In the genomic region with DNA sequence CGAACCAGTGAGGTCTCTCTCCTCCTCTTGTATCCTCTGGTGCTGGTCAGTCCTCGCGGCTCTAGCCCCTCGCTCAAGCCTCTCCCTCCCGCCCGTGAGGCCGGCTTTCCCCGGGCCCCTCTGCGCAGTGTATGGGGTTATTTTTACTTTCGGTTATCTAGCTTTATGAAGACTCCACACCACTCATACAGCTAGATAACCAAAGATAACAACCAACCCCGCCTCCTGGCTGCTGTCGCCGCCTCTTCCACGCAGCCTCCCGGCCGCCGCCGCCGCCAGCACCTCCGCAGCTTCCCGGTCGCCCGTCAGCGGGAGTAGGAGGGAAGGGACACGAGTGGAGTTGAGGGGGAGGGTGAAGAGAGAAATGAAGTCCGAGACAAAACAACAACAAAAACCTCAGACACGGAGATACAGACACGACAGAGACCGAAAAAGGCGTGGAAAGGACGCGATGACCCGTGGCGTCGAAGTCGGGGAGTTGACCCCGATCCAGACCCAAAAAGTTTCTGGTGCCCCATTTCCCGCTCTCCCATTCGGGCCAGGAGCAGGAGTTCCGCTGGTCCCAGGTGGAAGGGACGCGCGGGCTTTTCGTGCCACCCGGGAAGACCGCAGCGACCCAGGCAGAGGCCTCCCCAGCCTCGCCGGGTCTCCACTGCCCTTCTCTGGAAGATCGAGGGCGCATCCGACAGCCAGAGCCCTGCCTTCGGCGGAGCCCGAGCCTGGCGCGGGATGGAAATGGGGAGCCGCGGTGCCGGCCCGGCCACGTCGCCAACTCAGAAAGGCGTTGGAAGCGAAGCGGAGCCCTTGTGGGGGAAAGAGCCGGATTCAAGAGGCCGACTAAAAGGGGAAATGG, we compare ENCODE assay signal across 10 cellular contexts. TPM values are rescaled to one million over a fixed set of nuclear protein-coding genes. Genes with fewer than 3 reads are reported as not detected.
DNase-seq lines count a peak whose midpoint lies in the region; ATAC-seq, FAIRE-seq and TF ChIP-seq lines count a peak whose summit lies in the region.
"Had no signal": no experiment of that assay in that cellular context is flagged by ENCODE, and none has a peak within 500 bp of the region (broad histone marks: within the 10 kb centered on the region; RNA-seq: fewer than 3 reads in every experiment).

No MANE protein-coding gene starts in this region.

- no peak overlapping the region for H3K27ac ChIP-seq in HUES64 (ENCODE audit: low read depth, low read length)
- H3K27ac ChIP-seq in HepG2 (ENCODE audit: extremely low read length, insufficient read depth, low read length), result no peak overlapping the region
- H3K27ac ChIP-seq in thoracic aorta, result peak overlapping the region in 1 of 2 donors; percentile 42
- H3K27ac ChIP-seq in foreskin keratinocyte, result no peak overlapping the region

- no peaks in the 10 kb centered on the region for H3K9me3 ChIP-seq in Caco-2
- H3K9me3 ChIP-seq in HUES64 (ENCODE audit: insufficient read depth, low read depth, low read length), result no peaks in the 10 kb centered on the region
- no peaks in the 10 kb centered on the region for H3K9me3 ChIP-seq in HepG2 (ENCODE audit: low read length)
- no peaks in the 10 kb centered on the region for H3K9me3 ChIP-seq in thoracic aorta

- no peak for TF ChIP-seq EP300 in HepG2 (IDR thresholded peaks at IDR 0.05; ENCODE audit: low read depth in 2 of 2, low read length in 2 of 2)
- no peak for TF ChIP-seq EP300 in HepG2 (CRISPR knock-in tag; IDR thresholded peaks at IDR 0.05; ENCODE audit: borderline replicate concordance)

- POLR2A ChIA-PET in Caco-2 (lab: Charles Lee) (no interaction called here), HepG2 (lab: Yijun Ruan, JAX) (interaction anchor here (1.2 kb wide), 1 partner anchor 12 kb away, joined by 3 read pairs; no protein-coding TSS in a partner anchor)

- peak overlapping the region; percentile 60 for H3K27ac Mint-ChIP-seq in Caco-2 (ENCODE audit: unreplicated experiment)
- H3K27ac Mint-ChIP-seq in activated T-helper 2 cell treated with anti-CD3 and anti-CD28 coated beads, Interferon-gamma antibody, Interleukin-2, Interleukin-4, amounts not matched to agents 10 μg/mL and 5 μg/mL and 100 μg/mL, durations not matched to agents 14 hours and 24 hours and 36 hours, result peak overlapping the region; percentile 50

- BruUV-seq in Caco-2 (replicated peaks; lab: Mats Ljungman, UMichigan) (TSS peak; percentile 35), HepG2 (replicated peaks; lab: Mats Ljungman, UMichigan) (no TSS peak)

- no peak overlapping the region for H2AFZ ChIP-seq in HepG2 (ENCODE audit: low read length)

- CTCF ChIA-PET in Caco-2 (lab: Charles Lee) (interaction anchor here (1.0 to 2.4 kb wide), 8 partner anchors 11 to 204 kb away, joined by 3 to 28 read pairs (median 4); no protein-coding TSS in a partner anchor), HepG2 (lab: Yijun Ruan, JAX; ENCODE audit: low intra/inter-chr PET ratio, low total read pairs) (interaction anchor here (0.8 kb wide), 1 partner anchor 24 kb away, joined by 3 read pairs; no protein-coding TSS in a partner anchor)

- peak in 1 of 2 experiments; percentile 39 for DNase-seq in Caco-2
- peak; percentile 56 for DNase-seq in activated T-helper 2 cell treated with anti-CD3 and anti-CD28 coated beads, Interferon-gamma antibody, Interleukin-2, Interleukin-4, amounts not matched to agents 10 μg/mL and 5 μg/mL and 100 μg/mL, durations not matched to agents 14 hours and 24 hours and 36 hours (ENCODE audit: low spot score)
- no peak for DNase-seq in HepG2 (ENCODE audit: low spot score)
- no peak for DNase-seq in thoracic aorta (ENCODE audit: low spot score)
- no peak for DNase-seq in foreskin keratinocyte
- DNase-seq in kidney tubule cell (ENCODE audit: low spot score), result no peak

- peak; percentile 22; the same call in 2 of the 3 replicates for ATAC-seq in HepG2
- no peak for ATAC-seq in thoracic aorta (ENCODE audit: insufficient number of reproducible peaks, low FRiP score, low read depth)
- ATAC-seq in GM21737 (IDR thresholded peaks at IDR 0.05; ENCODE audit: unreplicated experiment), result no peak
- ATAC-seq in foreskin keratinocyte, result no peak

- H3K36me3 ChIP-seq in Caco-2 (ENCODE audit: control insufficient read depth, insufficient read depth, low read length) (no peaks in the 10 kb centered on the region), HUES64 (ENCODE audit: insufficient read depth, low read length) (no peaks in the 10 kb centered on the region), HepG2 (replicated peaks in 1 of 2; ENCODE audit: control insufficient read depth in 1 of 2, insufficient read depth in 2 of 2, low read length in 2 of 2) (no peaks in the 10 kb centered on the region), thoracic aorta (no peaks in the 10 kb centered on the region)

- H3K9ac ChIP-seq in HUES64 (ENCODE audit: low read depth, low read length) (no peak overlapping the region), HepG2 (ENCODE audit: insufficient read depth, low read depth, low read length) (no peak overlapping the region)

- H3K4me3 ChIP-seq in Caco-2 (ENCODE audit: low read depth, low read length) (peak overlapping the region; percentile 47), HUES64 (ENCODE audit: low read length) (peak overlapping the region; percentile 54), HepG2 (replicated peaks in 1 of 3; ENCODE audit: insufficient read depth in 1 of 3, low read depth in 2 of 3, low read length in 3 of 3) (no peak overlapping the region), thoracic aorta (peak overlapping the region; percentile 67)

- H3K27me3 ChIP-seq in Caco-2 (replicated peaks; ENCODE audit: control insufficient read depth, insufficient read depth, low read length) (no peaks in the 10 kb centered on the region; the same call in 1 of the 2 replicates), HUES64 (ENCODE audit: insufficient read depth, low read length) (peaks cover 100% of the 10 kb centered on the region), HepG2 (ENCODE audit: control insufficient read depth in 1 of 2, insufficient read depth in 2 of 2, low read length in 2 of 2) (peaks cover 13 to 75% of the 10 kb centered on the region in 2 experiments), thoracic aorta (replicated peaks; ENCODE audit: insufficient read depth) (peaks cover 20% of the 10 kb centered on the region), foreskin keratinocyte (peaks cover 100% of the 10 kb centered on the region)

- no peak for TF ChIP-seq POLR2A in HepG2 (IDR thresholded peaks at IDR 0.05; ENCODE audit: insufficient read depth in 1 of 2, low read depth in 2 of 2, low read length in 2 of 2)

- in situ Hi-C loops in HepG2 (cut with HindIII; ENCODE audit: extremely low pct_ligation_motif_present, low pct_unique_long_range_greater_than_20kb), result no loop called here

- peaks cover 11% of the 10 kb centered on the region for H3K27me3 Mint-ChIP-seq in Caco-2 (ENCODE audit: insufficient read depth, unreplicated experiment)
- H3K27me3 Mint-ChIP-seq in activated T-helper 2 cell treated with anti-CD3 and anti-CD28 coated beads, Interferon-gamma antibody, Interleukin-2, Interleukin-4, amounts not matched to agents 10 μg/mL and 5 μg/mL and 100 μg/mL, durations not matched to agents 14 hours and 24 hours and 36 hours (ENCODE audit: low read depth), result peaks cover 86% of the 10 kb centered on the region

- peak overlapping the region; percentile 49; the same call in 1 of the 2 replicates for H3K4me2 ChIP-seq in HepG2 (ENCODE audit: low read depth, low read length)

- TF ChIP-seq RAD21 in HepG2 (CRISPR knock-in tag; IDR thresholded peaks at IDR 0.05), result no peak

- no peak for FAIRE-seq in HepG2 (lab: Jason Lieb, UNC)
- FAIRE-seq: colon had no signal

- peaks cover 16% of the 10 kb centered on the region for H3K4me1 Mint-ChIP-seq in Caco-2 (ENCODE audit: low read depth, unreplicated experiment)
- H3K4me1 Mint-ChIP-seq in activated T-helper 2 cell treated with anti-CD3 and anti-CD28 coated beads, Interferon-gamma antibody, Interleukin-2, Interleukin-4, amounts not matched to agents 10 μg/mL and 5 μg/mL and 100 μg/mL, durations not matched to agents 14 hours and 24 hours and 36 hours (ENCODE audit: low read depth), result peaks cover 14% of the 10 kb centered on the region

- H3K9me3 Mint-ChIP-seq in Caco-2 (ENCODE audit: unreplicated experiment), result no peaks in the 10 kb centered on the region
- no peaks in the 10 kb centered on the region for H3K9me3 Mint-ChIP-seq in activated T-helper 2 cell treated with anti-CD3 and anti-CD28 coated beads, Interferon-gamma antibody, Interleukin-2, Interleukin-4, amounts not matched to agents 10 μg/mL and 5 μg/mL and 100 μg/mL, durations not matched to agents 14 hours and 24 hours and 36 hours

- H4K20me1 ChIP-seq in HepG2 (ENCODE audit: insufficient read depth, low read length), result no peaks in the 10 kb centered on the region

- TF ChIP-seq CTCF in Caco-2 (IDR thresholded peaks at IDR 0.05; ENCODE audit: insufficient read depth in 1 of 2, low read depth in 1 of 2, low read length in 1 of 2, severe bottlenecking in 1 of 2, unreplicated experiment in 1 of 2) (no peak), HepG2 (CRISPR knock-in tag; IDR thresholded peaks at IDR 0.05) (no peak), thoracic aorta (IDR thresholded peaks at IDR 0.05) (no peak), foreskin keratinocyte (conservative IDR thresholded peaks at IDR 0.05) (no peak)

- peak overlapping the region; percentile 80 for H3K4me3 Mint-ChIP-seq in Caco-2 (ENCODE audit: unreplicated experiment)
- peak overlapping the region; percentile 81 for H3K4me3 Mint-ChIP-seq in activated T-helper 2 cell treated with anti-CD3 and anti-CD28 coated beads, Interferon-gamma antibody, Interleukin-2, Interleukin-4, amounts not matched to agents 10 μg/mL and 5 μg/mL and 100 μg/mL, durations not matched to agents 14 hours and 24 hours and 36 hours (ENCODE audit: low read depth)

- peaks cover 12% of the 10 kb centered on the region for H3K36me3 Mint-ChIP-seq in Caco-2 (ENCODE audit: insufficient read depth, unreplicated experiment)
- H3K36me3 Mint-ChIP-seq in activated T-helper 2 cell treated with anti-CD3 and anti-CD28 coated beads, Interferon-gamma antibody, Interleukin-2, Interleukin-4, amounts not matched to agents 10 μg/mL and 5 μg/mL and 100 μg/mL, durations not matched to agents 14 hours and 24 hours and 36 hours (ENCODE audit: low read depth), result no peaks in the 10 kb centered on the region

- peaks cover 41% of the 10 kb centered on the region for H3K4me1 ChIP-seq in Caco-2
- H3K4me1 ChIP-seq in HUES64 (ENCODE audit: insufficient read depth, low read length), result peaks cover 20% of the 10 kb centered on the region
- H3K4me1 ChIP-seq in HepG2 (ENCODE audit: insufficient read depth, low read length), result peaks cover 13% of the 10 kb centered on the region
- H3K4me1 ChIP-seq in thoracic aorta (ENCODE audit: control insufficient read depth in 1 of 2, low read depth in 2 of 2), result peaks cover 20 to 21% of the 10 kb centered on the region in 2 donors
- H3K4me1 ChIP-seq in foreskin keratinocyte, result no peaks in the 10 kb centered on the region

- intact Hi-C loops in Caco-2 (cut with micrococcal nuclease; ENCODE audit: unreplicated experiment) (loop anchor here (1.0 to 2.0 kb wide), 3 partner anchors 24 to 46 kb away; no protein-coding TSS in a partner anchor), HepG2 (cut with micrococcal nuclease; ENCODE audit: unreplicated experiment) (no loop called here)
- intact Hi-C loops in activated T-helper 2 cell treated with anti-CD3 and anti-CD28 coated beads, Interferon-gamma antibody, Interleukin-2, Interleukin-4, amounts not matched to agents 10 μg/mL and 5 μg/mL and 100 μg/mL, durations not matched to agents 14 hours and 24 hours and 36 hours (cut with micrococcal nuclease), result loop anchor here (2.0 to 5.0 kb wide), 2 partner anchors 18 to 33 kb away; no protein-coding TSS in a partner anchor

- WGBS in HUES64, result 2% methylated on average over 54 of the region's 68 CpGs
- WGBS in HepG2 (ENCODE audit: low lambda C conversion rate), result 51% methylated on average over 67 of the region's 68 CpGs

- no peaks in the 10 kb centered on the region for H3K79me2 ChIP-seq in HepG2 (ENCODE audit: insufficient read depth, low read length)

RNA-seq across cellular contexts. Expression of a gene that starts 51.4 kb away (rescaled TPM):
- total RNA-seq in Caco-2 (2022) (4.6 and 6.5 TPM in 2 replicates), HepG2 (2016; rRNA removed; fragmentation: Illumina TruSeq; extraction: Trizol) (19.9 and 73.5 TPM in 2 replicates), thoracic aorta (not detected), foreskin keratinocyte (0.11 TPM in 1 of 2 replicates, not detected in the other)
- 0.35 TPM for polyA plus RNA-seq in HUES64 (2013, experiment 1 of 2)
- polyA plus RNA-seq in HUES64 (2013, experiment 2 of 2), result 0.70 TPM
- not detected in 2 replicates for total RNA-seq in activated T-helper 2 cell treated with anti-CD3 and anti-CD28 coated beads, Interferon-gamma antibody, Interleukin-2, Interleukin-4, amounts not matched to agents 10 μg/mL and 5 μg/mL and 100 μg/mL, durations not matched to agents 14 hours and 24 hours and 36 hours
- 27.1 and 27.2 TPM in 2 replicates for total RNA-seq in HepG2 (2016; cell fraction: cytosol; rRNA removed; fragmentation: Illumina TruSeq; extraction: Trizol; ENCODE audit: low read depth)
- total RNA-seq in HepG2 (2016; cell fraction: insoluble cytoplasmic fraction; rRNA removed; fragmentation: Illumina TruSeq; extraction: Trizol), result 19.0 and 70.7 TPM in 2 replicates
- 28.4 and 29.7 TPM in 2 replicates for total RNA-seq in HepG2 (2016; cell fraction: membrane; rRNA removed; fragmentation: Illumina TruSeq; extraction: Trizol)
- 120 and 140 TPM in 2 replicates for total RNA-seq in HepG2 (2016; cell fraction: nucleus; rRNA removed; fragmentation: Illumina TruSeq; extraction: Trizol)
- polyA plus RNA-seq in HepG2 (2011; rRNA removed) (61.8 and 90.0 TPM in 2 replicates), foreskin keratinocyte (not detected in 2 replicates)
- polyA plus RNA-seq in HepG2 (2011; cell fraction: cytosol; rRNA removed), result 15.8 and 22.5 TPM in 2 replicates
- 518 and 570 TPM in 2 replicates for polyA plus RNA-seq in HepG2 (2011; cell fraction: nucleus; rRNA removed)
- 48.2 and 62.5 TPM in 2 replicates for polyA plus RNA-seq in HepG2 (2012)
- 19.4 and 21.4 TPM in 2 replicates for polyA plus RNA-seq in HepG2 (2016; cell fraction: cytosol; fragmentation: Illumina TruSeq; extraction: Trizol; ENCODE audit: low read depth)
- polyA plus RNA-seq in HepG2 (2016; cell fraction: insoluble cytoplasmic fraction; fragmentation: Illumina TruSeq; extraction: Trizol; ENCODE audit: low read depth), result 25.1 and 33.6 TPM in 2 replicates
- 30.5 and 32.9 TPM in 2 replicates for polyA plus RNA-seq in HepG2 (2016; cell fraction: membrane; fragmentation: Illumina TruSeq; extraction: Trizol; ENCODE audit: low read depth)
- 499 and 532 TPM in 2 replicates for polyA plus RNA-seq in HepG2 (2016; cell fraction: nucleus; fragmentation: Illumina TruSeq; extraction: Trizol; ENCODE audit: insufficient read depth, low read depth)
- polyA minus RNA-seq in HepG2 (2011; rRNA and poly(A)+ RNA removed; ENCODE audit: low replicate concordance), result 63.5 TPM in 1 of 2 replicates, not detected in the other
- polyA minus RNA-seq in HepG2 (2011; cell fraction: cytosol; rRNA and poly(A)+ RNA removed), result 7.9 and 12.7 TPM in 2 replicates
- 124 and 143 TPM in 2 replicates for polyA minus RNA-seq in HepG2 (2011; cell fraction: nucleus; rRNA and poly(A)+ RNA removed)
- total RNA-seq: subcutaneous adipose tissue had no signal

Comparison
In these comparisons a context has a peak if more than half of its experiments do, and no peak if none do; other contexts are left out.
1. H3K4me3 ChIP-seq: peak in Caco-2 (single experiment), HUES64 (single experiment) and thoracic aorta (single experiment); none in HepG2 (0 of 3).